In the genomic region with DNA sequence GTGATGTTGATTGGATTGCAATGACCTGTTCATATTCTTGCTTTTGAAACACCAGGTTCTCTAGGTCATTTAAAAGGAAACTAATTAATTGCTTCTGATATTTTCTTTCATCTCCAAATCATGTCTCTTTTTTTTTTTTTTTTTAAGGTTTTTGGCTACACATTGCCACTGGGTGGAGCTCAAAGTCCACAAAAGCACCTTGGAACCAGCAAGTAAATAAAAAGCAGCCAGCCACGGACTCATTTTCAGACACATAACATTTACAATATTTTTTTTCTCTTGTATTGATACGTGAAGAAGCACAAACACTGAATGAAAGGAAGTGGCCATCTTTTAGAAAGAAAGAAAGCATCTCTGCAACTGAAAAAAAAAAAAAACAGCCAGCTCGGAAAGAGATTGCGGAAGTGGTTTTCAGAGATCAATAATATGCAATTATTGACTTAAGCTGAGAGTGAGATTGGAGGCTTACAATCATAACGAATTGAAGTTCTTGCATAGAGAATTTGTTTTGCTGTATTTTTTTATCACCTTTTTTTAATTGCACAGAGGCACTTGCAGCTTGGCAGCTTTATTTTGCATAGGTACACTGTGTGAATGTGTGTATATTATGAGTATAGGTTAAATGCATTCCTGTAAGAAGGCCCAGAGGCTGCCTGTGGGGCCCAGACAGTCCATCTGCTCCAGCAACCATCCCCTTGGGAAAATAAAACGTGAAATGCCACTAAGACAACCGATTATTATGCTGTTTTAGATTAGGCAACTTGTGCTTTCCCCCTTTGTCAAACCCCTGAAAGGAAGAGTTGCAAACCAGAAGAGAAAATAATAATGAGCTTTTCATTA, we compare ENCODE assay signal across 8 cellular contexts. TPM values are rescaled to one million over a fixed set of nuclear protein-coding genes. Genes with fewer than 3 reads are reported as not detected.
DNase-seq lines count a peak whose midpoint lies in the region; ATAC-seq and TF ChIP-seq lines count a peak whose summit lies in the region.

No MANE protein-coding gene starts in this region.

- intact Hi-C loops in natural killer cell (cut with micrococcal nuclease), result no loop called here

- peaks cover 5% of the 10 kb centered on the region; the same call in 1 of the 2 replicates for H3K27me3 ChIP-seq in BJ (ENCODE audit: control insufficient read depth, insufficient read depth, low read length)

- ATAC-seq in natural killer cell, result no peak
- no peak for ATAC-seq in GM21526 (IDR thresholded peaks at IDR 0.05; ENCODE audit: low FRiP score, unreplicated experiment)
- no peak for ATAC-seq in HG03354 (IDR thresholded peaks at IDR 0.05; ENCODE audit: poor library complexity, severe bottlenecking, unreplicated experiment)

- CTCF ChIA-PET in BJ (lab: Yijun Ruan, JAX), result interaction anchor here (0.6 to 5.0 kb wide), 11 partner anchors 8 to 1714 kb away, joined by 3 to 27 read pairs (median 4); no protein-coding TSS in a partner anchor

- H3K9me3 Mint-ChIP-seq in endothelial cell (ENCODE audit: unreplicated experiment) (no peaks in the 10 kb centered on the region), natural killer cell (no peaks in the 10 kb centered on the region)

- H3K36me3 Mint-ChIP-seq in endothelial cell (ENCODE audit: low read depth, unreplicated experiment) (no peaks in the 10 kb centered on the region), natural killer cell (no peaks in the 10 kb centered on the region)

- DNase-seq in BJ (ENCODE audit: low read depth), result peak; percentile 8
- peak; percentile 14 for DNase-seq in GM19238 (ENCODE audit: insufficient read length, low spot score)
- DNase-seq in NCI-H1694 (lab: John Stamatoyannopoulos, UW), result peak; percentile 25
- peak; percentile 2 for DNase-seq in T-helper 22 cell (ENCODE audit: low read depth)
- DNase-seq in endothelial cell (ENCODE audit: low spot score), result peak; percentile 45
- DNase-seq in natural killer cell, result no peak

- H3K27ac Mint-ChIP-seq in endothelial cell (ENCODE audit: unreplicated experiment) (no peak overlapping the region), natural killer cell (no peak overlapping the region)

- H3K4me3 Mint-ChIP-seq in endothelial cell (ENCODE audit: unreplicated experiment), result no peak overlapping the region
- no peak overlapping the region for H3K4me3 Mint-ChIP-seq in natural killer cell

- TF ChIP-seq CTCF in BJ (IDR thresholded peaks at IDR 0.05; ENCODE audit: insufficient read depth, low read depth, low read length) (peak; percentile 59), endothelial cell (IDR thresholded peaks at IDR 0.05; ENCODE audit: unreplicated experiment) (peak; percentile 52), natural killer cell (IDR thresholded peaks at IDR 0.05) (peak; percentile 14)

- H3K4me1 Mint-ChIP-seq in endothelial cell (ENCODE audit: unreplicated experiment) (peaks cover 3% of the 10 kb centered on the region), natural killer cell (no peaks in the 10 kb centered on the region)

- POLR2A ChIA-PET in BJ (lab: Charles Lee), result interaction anchor here (0.6 kb wide), 1 partner anchor 424 kb away, joined by 7 read pairs; no protein-coding TSS in a partner anchor

- H3K36me3 ChIP-seq in BJ (ENCODE audit: control insufficient read depth, insufficient read depth, low read length), result no peaks in the 10 kb centered on the region

- H3K27me3 Mint-ChIP-seq in endothelial cell (ENCODE audit: unreplicated experiment), result no peaks in the 10 kb centered on the region
- H3K27me3 Mint-ChIP-seq in natural killer cell (ENCODE audit: low read depth in 2 of 2), result peaks cover 4 to 8% of the 10 kb centered on the region in 2 donors

- H3K4me3 ChIP-seq in BJ (ENCODE audit: low read depth, low read length), result no peak overlapping the region

RNA-seq across cellular contexts. Expression of a gene that starts 28.2 kb away (rescaled TPM):
- 2.5 and 2.6 TPM in 2 replicates for polyA plus RNA-seq in BJ (2011; rRNA removed)
- not detected in 2 replicates for polyA minus RNA-seq in BJ (2011; rRNA and poly(A)+ RNA removed)
- not detected for total RNA-seq in endothelial cell (ENCODE audit: unreplicated experiment)
- total RNA-seq in natural killer cell, result not detected
